1 cellular context compared by ENCODE assay signal in the genomic region with DNA sequence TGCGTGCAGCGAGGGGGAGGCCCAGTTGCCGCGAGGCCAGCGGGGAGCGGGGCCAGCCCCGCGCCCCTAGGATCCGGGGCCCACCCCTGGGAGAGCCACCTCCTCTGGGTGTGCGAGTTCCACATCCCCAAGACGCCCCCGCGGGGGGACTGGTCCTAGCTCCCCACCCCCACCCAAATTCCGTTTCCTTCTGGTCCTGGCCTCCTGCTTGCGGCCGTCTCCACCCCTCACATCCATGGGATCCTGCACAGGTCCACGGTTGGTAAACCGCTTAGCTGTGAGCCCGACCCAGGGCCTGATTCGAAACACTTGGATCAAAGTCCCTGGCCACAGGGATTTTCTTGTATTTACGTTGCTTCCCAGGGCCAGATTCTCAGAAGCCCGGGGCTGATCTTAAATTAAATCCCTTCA.
TF ChIP-seq lines count a peak whose summit lies in the region.

No MANE protein-coding gene starts in this region.

TF ChIP-seq in HepG2, 621 proteins besides CTCF, POLR2A, EP300 and RAD21 (continued from another document and continues in another):
- TF ChIP-seq MLXIP (CRISPR knock-in tag; IDR thresholded peaks at IDR 0.05; ENCODE audit: borderline replicate concordance): no peak
- no peak for TF ChIP-seq HOXA7 (CRISPR knock-in tag; IDR thresholded peaks at IDR 0.05)
- no peak for TF ChIP-seq ZBTB33 (CRISPR knock-in tag; IDR thresholded peaks at IDR 0.05)
- TF ChIP-seq ZNF775 (CRISPR knock-in tag; IDR thresholded peaks at IDR 0.05; ENCODE audit: borderline replicate concordance): no peak
- no peak for TF ChIP-seq PLRG1 (conservative IDR thresholded peaks at IDR 0.05)
- no peak for TF ChIP-seq SNAI1 (CRISPR knock-in tag; IDR thresholded peaks at IDR 0.05; ENCODE audit: borderline replicate concordance)
- no peak for TF ChIP-seq ZNF703 (CRISPR knock-in tag; IDR thresholded peaks at IDR 0.05; ENCODE audit: borderline replicate concordance)
- no peak for TF ChIP-seq MYNN (CRISPR knock-in tag; IDR thresholded peaks at IDR 0.05; ENCODE audit: low read depth)
- TF ChIP-seq ZNF136 (CRISPR knock-in tag; IDR thresholded peaks at IDR 0.05; ENCODE audit: low read depth): no peak
- TF ChIP-seq ZBTB8A (CRISPR knock-in tag; IDR thresholded peaks at IDR 0.05; ENCODE audit: borderline replicate concordance, low read depth): no peak
- TF ChIP-seq, protein P1, sequence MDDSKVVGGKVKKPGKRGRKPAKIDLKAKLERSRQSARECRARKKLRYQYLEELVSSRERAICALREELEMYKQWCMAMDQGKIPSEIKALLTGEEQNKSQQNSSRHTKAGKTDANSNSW (CRISPR knock-in tag; IDR thresholded peaks at IDR 0.05; ENCODE audit: borderline replicate concordance): no peak
- TF ChIP-seq ZNF839 (CRISPR knock-in tag; IDR thresholded peaks at IDR 0.05; ENCODE audit: borderline replicate concordance): no peak
- TF ChIP-seq ZNF263 (CRISPR knock-in tag; IDR thresholded peaks at IDR 0.05): no peak
- TF ChIP-seq ASH2L (IDR thresholded peaks at IDR 0.05; ENCODE audit: insufficient read length, low read depth, low read length): no peak
- TF ChIP-seq, protein P2, sequence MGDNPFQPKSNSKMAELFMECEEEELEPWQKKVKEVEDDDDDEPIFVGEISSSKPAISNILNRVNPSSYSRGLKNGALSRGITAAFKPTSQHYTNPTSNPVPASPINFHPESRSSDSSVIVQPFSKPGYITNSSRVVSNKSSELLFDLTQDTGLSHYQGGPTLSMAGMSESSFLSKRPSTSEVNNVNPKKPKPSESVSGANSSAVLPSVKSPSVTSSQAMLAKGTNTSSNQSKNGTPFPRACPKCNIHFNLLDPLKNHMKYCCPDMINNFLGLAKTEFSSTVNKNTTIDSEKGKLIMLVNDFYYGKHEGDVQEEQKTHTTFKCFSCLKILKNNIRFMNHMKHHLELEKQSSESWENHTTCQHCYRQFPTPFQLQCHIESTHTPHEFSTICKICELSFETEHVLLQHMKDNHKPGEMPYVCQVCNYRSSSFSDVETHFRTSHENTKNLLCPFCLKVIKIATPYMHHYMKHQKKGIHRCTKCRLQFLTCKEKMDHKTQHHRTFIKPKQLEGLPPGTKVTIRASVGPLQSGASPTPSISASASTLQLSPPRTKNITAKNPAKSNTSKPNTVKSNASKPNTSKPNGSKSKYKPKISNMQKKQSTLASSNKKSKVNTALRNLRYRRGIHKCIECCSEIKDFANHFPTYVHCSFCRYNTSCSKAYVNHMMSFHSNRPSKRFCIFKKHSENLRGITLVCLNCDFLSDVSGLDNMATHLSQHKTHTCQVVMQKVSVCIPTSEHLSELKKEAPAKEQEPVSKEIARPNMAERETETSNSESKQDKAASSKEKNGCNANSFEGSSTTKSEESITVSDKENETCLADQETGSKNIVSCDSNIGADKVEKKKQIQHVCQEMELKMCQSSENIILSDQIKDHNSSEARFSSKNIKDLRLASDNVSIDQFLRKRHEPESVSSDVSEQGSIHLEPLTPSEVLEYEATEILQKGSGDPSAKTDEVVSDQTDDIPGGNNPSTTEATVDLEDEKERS (CRISPR knock-in tag; IDR thresholded peaks at IDR 0.05): no peak
- no peak for TF ChIP-seq MIXL1 (CRISPR knock-in tag; IDR thresholded peaks at IDR 0.05)
- TF ChIP-seq ZNF773 (CRISPR knock-in tag; IDR thresholded peaks at IDR 0.05; ENCODE audit: borderline replicate concordance): no peak
- TF ChIP-seq ZNF383 (CRISPR knock-in tag; IDR thresholded peaks at IDR 0.05; ENCODE audit: borderline replicate concordance): no peak
- TF ChIP-seq ZFP41 (CRISPR knock-in tag; IDR thresholded peaks at IDR 0.05; ENCODE audit: borderline replicate concordance): no peak
- TF ChIP-seq ZNF646 (CRISPR knock-in tag; IDR thresholded peaks at IDR 0.05): no peak
- no peak; the same call in 1 of the 2 replicates for TF ChIP-seq SPEN (CRISPR knock-in tag; IDR thresholded peaks at IDR 0.05; ENCODE audit: low read depth)
- 0 out of 2 replicates have a peak, but pooled peaks have one; percentile 19 for TF ChIP-seq ZNF564 (CRISPR knock-in tag; IDR thresholded peaks at IDR 0.05)
- TF ChIP-seq TOPORS (CRISPR knock-in tag; IDR thresholded peaks at IDR 0.05): no peak
- no peak for TF ChIP-seq ELF1 (CRISPR knock-in tag; IDR thresholded peaks at IDR 0.05)
- TF ChIP-seq ZNF619 (CRISPR knock-in tag; IDR thresholded peaks at IDR 0.05): no peak
- TF ChIP-seq ZNF225 (CRISPR knock-in tag; IDR thresholded peaks at IDR 0.05): 0 out of 2 replicates have a peak, but pooled peaks have one; percentile 12
- no peak for TF ChIP-seq ZNF841 (CRISPR knock-in tag; IDR thresholded peaks at IDR 0.05; ENCODE audit: borderline replicate concordance)
- TF ChIP-seq ARID3A (IDR thresholded peaks at IDR 0.05; ENCODE audit: low read depth, low read length): no peak
- TF ChIP-seq SRSF4 (IDR thresholded peaks at IDR 0.05; ENCODE audit: low read depth, low read length, poor library complexity, severe bottlenecking): no peak
- no peak for TF ChIP-seq ZNF615 (CRISPR knock-in tag; IDR thresholded peaks at IDR 0.05; ENCODE audit: borderline replicate concordance)
- no peak for TF ChIP-seq ZNF34 (CRISPR knock-in tag; IDR thresholded peaks at IDR 0.05; ENCODE audit: borderline replicate concordance)
- TF ChIP-seq ZNF121 (CRISPR knock-in tag; IDR thresholded peaks at IDR 0.05): no peak
- no peak for TF ChIP-seq ZNF441 (CRISPR knock-in tag; IDR thresholded peaks at IDR 0.05; ENCODE audit: borderline replicate concordance)
- no peak for TF ChIP-seq FOXP1 (IDR thresholded peaks at IDR 0.05)
- no peak for TF ChIP-seq FOXP1 (CRISPR knock-in tag; IDR thresholded peaks at IDR 0.05)
- no peak for TF ChIP-seq MED1 (CRISPR knock-in tag; IDR thresholded peaks at IDR 0.05)
- TF ChIP-seq FOSL1 (CRISPR knock-in tag; IDR thresholded peaks at IDR 0.05; ENCODE audit: borderline replicate concordance): no peak
- no peak for TF ChIP-seq NAIF1 (CRISPR knock-in tag; IDR thresholded peaks at IDR 0.05; ENCODE audit: borderline replicate concordance)
- TF ChIP-seq, protein P3, sequence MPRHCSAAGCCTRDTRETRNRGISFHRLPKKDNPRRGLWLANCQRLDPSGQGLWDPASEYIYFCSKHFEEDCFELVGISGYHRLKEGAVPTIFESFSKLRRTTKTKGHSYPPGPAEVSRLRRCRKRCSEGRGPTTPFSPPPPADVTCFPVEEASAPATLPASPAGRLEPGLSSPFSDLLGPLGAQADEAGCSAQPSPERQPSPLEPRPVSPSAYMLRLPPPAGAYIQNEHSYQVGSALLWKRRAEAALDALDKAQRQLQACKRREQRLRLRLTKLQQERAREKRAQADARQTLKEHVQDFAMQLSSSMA (CRISPR knock-in tag; IDR thresholded peaks at IDR 0.05): no peak
- TF ChIP-seq ATRX (CRISPR knock-in tag; IDR thresholded peaks at IDR 0.05; ENCODE audit: borderline replicate concordance): no peak
- TF ChIP-seq MAX (IDR thresholded peaks at IDR 0.05): no peak; the same call in 1 of the 2 replicates
